In the genomic region with DNA sequence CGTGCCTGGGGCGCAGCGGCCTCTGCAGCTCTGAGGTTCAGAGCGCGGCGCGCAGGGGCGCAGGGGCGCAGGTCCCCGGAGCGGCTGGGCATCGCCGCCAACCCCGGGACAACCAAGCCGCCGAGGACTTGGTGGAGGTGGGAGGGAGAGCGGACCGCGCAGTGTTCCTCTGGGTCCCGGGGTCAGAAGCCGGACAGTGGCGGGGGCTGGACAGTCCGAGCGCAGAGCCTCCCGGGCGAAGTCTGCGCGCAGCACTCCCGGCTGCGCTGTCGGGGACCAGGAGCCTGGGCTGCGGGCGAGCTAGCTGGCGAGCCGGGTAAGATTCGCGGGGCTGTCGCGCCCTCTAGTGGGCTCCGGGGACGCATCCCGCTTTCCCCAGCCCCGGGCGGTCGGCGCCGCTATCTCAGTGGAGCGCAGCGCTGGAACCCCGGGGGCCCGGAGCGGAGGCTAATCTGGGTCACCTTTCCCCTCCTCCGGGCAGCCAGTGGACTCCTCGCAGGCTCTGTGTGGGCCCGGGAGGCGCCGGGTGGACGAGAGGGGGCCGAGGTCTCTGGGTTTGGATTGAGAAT, we compare ENCODE assay signal across 1 cellular context.
TF ChIP-seq lines count a peak whose summit lies in the region.

No MANE protein-coding gene starts in this region.

TF ChIP-seq in HepG2, 621 proteins besides CTCF, POLR2A, EP300 and RAD21 (continued from another document and continues in another):
- TF ChIP-seq FOXJ3 (CRISPR knock-in tag; IDR thresholded peaks at IDR 0.05; ENCODE audit: borderline replicate concordance) = peak; percentile 36; the same call in 1 of the 2 replicates
- TF ChIP-seq SKI (IDR thresholded peaks at IDR 0.05; ENCODE audit: partially characterized antibody) = peak; percentile 49
- peak; percentile 54; the same call in 1 of the 2 replicates for TF ChIP-seq ZFP90 (CRISPR knock-in tag; IDR thresholded peaks at IDR 0.05; ENCODE audit: borderline replicate concordance)
- no peak for TF ChIP-seq SYNCRIP (IDR thresholded peaks at IDR 0.05; ENCODE audit: insufficient read depth, low read depth, low read length)
- TF ChIP-seq EHMT2 (IDR thresholded peaks at IDR 0.05; ENCODE audit: borderline replicate concordance, low read depth, low read length) = no peak
- no peak for TF ChIP-seq ZBTB7A (CRISPR knock-in tag; IDR thresholded peaks at IDR 0.05)
- TF ChIP-seq ZNF230 (CRISPR knock-in tag; IDR thresholded peaks at IDR 0.05) = no peak
- TF ChIP-seq ZC3H13 (CRISPR knock-in tag; IDR thresholded peaks at IDR 0.05) = no peak
- TF ChIP-seq ZEB1 (IDR thresholded peaks at IDR 0.05; ENCODE audit: insufficient replicate concordance, low read depth) = no peak
- no peak for TF ChIP-seq PLRG1 (conservative IDR thresholded peaks at IDR 0.05)
- TF ChIP-seq, protein P1, sequence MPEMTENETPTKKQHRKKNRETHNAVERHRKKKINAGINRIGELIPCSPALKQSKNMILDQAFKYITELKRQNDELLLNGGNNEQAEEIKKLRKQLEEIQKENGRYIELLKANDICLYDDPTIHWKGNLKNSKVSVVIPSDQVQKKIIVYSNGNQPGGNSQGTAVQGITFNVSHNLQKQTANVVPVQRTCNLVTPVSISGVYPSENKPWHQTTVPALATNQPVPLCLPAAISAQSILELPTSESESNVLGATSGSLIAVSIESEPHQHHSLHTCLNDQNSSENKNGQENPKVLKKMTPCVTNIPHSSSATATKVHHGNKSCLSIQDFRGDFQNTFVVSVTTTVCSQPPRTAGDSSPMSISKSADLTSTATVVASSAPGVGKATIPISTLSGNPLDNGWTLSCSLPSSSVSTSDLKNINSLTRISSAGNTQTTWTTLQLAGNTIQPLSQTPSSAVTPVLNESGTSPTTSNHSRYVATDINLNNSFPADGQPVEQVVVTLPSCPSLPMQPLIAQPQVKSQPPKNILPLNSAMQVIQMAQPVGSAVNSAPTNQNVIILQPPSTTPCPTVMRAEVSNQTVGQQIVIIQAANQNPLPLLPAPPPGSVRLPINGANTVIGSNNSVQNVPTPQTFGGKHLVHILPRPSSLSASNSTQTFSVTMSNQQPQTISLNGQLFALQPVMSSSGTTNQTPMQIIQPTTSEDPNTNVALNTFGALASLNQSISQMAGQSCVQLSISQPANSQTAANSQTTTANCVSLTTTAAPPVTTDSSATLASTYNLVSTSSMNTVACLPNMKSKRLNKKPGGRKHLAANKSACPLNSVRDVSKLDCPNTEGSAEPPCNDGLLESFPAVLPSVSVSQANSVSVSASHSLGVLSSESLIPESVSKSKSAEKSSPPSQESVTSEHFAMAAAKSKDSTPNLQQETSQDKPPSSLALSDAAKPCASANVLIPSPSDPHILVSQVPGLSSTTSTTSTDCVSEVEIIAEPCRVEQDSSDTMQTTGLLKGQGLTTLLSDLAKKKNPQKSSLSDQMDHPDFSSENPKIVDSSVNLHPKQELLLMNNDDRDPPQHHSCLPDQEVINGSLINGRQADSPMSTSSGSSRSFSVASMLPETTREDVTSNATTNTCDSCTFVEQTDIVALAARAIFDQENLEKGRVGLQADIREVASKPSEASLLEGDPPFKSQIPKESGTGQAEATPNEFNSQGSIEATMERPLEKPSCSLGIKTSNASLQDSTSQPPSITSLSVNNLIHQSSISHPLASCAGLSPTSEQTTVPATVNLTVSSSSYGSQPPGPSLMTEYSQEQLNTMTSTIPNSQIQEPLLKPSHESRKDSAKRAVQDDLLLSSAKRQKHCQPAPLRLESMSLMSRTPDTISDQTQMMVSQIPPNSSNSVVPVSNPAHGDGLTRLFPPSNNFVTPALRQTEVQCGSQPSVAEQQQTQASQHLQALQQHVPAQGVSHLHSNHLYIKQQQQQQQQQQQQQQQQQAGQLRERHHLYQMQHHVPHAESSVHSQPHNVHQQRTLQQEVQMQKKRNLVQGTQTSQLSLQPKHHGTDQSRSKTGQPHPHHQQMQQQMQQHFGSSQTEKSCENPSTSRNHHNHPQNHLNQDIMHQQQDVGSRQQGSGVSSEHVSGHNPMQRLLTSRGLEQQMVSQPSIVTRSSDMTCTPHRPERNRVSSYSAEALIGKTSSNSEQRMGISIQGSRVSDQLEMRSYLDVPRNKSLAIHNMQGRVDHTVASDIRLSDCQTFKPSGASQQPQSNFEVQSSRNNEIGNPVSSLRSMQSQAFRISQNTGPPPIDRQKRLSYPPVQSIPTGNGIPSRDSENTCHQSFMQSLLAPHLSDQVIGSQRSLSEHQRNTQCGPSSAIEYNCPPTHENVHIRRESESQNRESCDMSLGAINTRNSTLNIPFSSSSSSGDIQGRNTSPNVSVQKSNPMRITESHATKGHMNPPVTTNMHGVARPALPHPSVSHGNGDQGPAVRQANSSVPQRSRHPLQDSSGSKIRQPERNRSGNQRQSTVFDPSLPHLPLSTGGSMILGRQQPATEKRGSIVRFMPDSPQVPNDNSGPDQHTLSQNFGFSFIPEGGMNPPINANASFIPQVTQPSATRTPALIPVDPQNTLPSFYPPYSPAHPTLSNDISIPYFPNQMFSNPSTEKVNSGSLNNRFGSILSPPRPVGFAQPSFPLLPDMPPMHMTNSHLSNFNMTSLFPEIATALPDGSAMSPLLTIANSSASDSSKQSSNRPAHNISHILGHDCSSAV (CRISPR knock-in tag; IDR thresholded peaks at IDR 0.05; ENCODE audit: borderline replicate concordance) = no peak
- no peak for TF ChIP-seq REXO4 (CRISPR knock-in tag; IDR thresholded peaks at IDR 0.05; ENCODE audit: borderline replicate concordance)
- no peak for TF ChIP-seq MAZ (IDR thresholded peaks at IDR 0.05; ENCODE audit: borderline replicate concordance, low read depth, low read length)
- peak; percentile 39; the same call in 1 of the 2 replicates for TF ChIP-seq MAZ (CRISPR knock-in tag; IDR thresholded peaks at IDR 0.05; ENCODE audit: low read depth)
- TF ChIP-seq CHD2 (IDR thresholded peaks at IDR 0.05; ENCODE audit: low read depth, low read length) = no peak
- no peak for TF ChIP-seq ZNF124 (CRISPR knock-in tag; IDR thresholded peaks at IDR 0.05)
- TF ChIP-seq ZNF629 (CRISPR knock-in tag; conservative IDR thresholded peaks at IDR 0.05) = no peak
- TF ChIP-seq, protein P2, sequence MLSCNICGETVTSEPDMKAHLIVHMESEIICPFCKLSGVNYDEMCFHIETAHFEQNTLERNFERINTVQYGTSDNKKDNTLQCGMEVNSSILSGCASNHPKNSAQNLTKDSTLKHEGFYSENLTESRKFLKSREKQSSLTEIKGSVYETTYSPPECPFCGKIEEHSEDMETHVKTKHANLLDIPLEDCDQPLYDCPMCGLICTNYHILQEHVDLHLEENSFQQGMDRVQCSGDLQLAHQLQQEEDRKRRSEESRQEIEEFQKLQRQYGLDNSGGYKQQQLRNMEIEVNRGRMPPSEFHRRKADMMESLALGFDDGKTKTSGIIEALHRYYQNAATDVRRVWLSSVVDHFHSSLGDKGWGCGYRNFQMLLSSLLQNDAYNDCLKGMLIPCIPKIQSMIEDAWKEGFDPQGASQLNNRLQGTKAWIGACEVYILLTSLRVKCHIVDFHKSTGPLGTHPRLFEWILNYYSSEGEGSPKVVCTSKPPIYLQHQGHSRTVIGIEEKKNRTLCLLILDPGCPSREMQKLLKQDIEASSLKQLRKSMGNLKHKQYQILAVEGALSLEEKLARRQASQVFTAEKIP (CRISPR knock-in tag; IDR thresholded peaks at IDR 0.05; ENCODE audit: borderline replicate concordance) = no peak
- TF ChIP-seq, protein P3, sequence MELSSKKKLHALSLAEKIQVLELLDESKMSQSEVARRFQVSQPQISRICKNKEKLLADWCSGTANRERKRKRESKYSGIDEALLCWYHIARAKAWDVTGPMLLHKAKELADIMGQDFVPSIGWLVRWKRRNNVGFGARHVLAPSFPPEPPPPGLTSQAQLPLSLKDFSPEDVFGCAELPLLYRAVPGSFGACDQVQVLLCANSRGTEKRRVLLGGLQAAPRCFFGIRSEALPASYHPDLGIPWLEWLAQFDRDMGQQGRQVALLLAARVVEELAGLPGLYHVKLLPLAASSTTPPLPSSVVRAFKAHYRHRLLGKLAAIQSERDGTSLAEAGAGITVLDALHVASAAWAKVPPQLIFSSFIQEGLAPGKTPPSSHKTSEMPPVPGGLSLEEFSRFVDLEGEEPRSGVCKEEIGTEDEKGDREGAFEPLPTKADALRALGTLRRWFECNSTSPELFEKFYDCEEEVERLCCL (CRISPR knock-in tag; IDR thresholded peaks at IDR 0.05; ENCODE audit: borderline replicate concordance) = no peak
- no peak for TF ChIP-seq ZFP41 (CRISPR knock-in tag; IDR thresholded peaks at IDR 0.05; ENCODE audit: borderline replicate concordance)
- TF ChIP-seq, protein P4, sequence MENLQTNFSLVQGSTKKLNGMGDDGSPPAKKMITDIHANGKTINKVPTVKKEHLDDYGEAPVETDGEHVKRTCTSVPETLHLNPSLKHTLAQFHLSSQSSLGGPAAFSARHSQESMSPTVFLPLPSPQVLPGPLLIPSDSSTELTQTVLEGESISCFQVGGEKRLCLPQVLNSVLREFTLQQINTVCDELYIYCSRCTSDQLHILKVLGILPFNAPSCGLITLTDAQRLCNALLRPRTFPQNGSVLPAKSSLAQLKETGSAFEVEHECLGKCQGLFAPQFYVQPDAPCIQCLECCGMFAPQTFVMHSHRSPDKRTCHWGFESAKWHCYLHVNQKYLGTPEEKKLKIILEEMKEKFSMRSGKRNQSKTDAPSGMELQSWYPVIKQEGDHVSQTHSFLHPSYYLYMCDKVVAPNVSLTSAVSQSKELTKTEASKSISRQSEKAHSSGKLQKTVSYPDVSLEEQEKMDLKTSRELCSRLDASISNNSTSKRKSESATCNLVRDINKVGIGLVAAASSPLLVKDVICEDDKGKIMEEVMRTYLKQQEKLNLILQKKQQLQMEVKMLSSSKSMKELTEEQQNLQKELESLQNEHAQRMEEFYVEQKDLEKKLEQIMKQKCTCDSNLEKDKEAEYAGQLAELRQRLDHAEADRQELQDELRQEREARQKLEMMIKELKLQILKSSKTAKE (CRISPR knock-in tag; IDR thresholded peaks at IDR 0.05; ENCODE audit: borderline replicate concordance) = no peak
- TF ChIP-seq, protein P5, sequence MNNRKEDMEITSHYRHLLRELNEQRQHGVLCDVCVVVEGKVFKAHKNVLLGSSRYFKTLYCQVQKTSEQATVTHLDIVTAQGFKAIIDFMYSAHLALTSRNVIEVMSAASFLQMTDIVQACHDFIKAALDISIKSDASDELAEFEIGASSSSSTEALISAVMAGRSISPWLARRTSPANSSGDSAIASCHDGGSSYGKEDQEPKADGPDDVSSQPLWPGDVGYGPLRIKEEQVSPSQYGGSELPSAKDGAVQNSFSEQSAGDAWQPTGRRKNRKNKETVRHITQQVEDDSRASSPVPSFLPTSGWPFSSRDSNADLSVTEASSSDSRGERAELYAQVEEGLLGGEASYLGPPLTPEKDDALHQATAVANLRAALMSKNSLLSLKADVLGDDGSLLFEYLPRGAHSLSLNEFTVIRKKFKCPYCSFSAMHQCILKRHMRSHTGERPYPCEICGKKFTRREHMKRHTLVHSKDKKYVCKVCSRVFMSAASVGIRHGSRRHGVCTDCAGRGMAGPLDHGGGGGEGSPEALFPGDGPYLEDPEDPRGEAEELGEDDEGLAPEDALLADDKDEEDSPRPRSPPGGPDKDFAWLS (CRISPR knock-in tag; IDR thresholded peaks at IDR 0.05; ENCODE audit: borderline replicate concordance) = no peak
- TF ChIP-seq SMAD3 (CRISPR knock-in tag; IDR thresholded peaks at IDR 0.05) = 0 out of 2 replicates have a peak, but pooled peaks have one; percentile 58
- TF ChIP-seq ZNF780A (CRISPR knock-in tag; IDR thresholded peaks at IDR 0.05) = no peak
- TF ChIP-seq, protein P6, sequence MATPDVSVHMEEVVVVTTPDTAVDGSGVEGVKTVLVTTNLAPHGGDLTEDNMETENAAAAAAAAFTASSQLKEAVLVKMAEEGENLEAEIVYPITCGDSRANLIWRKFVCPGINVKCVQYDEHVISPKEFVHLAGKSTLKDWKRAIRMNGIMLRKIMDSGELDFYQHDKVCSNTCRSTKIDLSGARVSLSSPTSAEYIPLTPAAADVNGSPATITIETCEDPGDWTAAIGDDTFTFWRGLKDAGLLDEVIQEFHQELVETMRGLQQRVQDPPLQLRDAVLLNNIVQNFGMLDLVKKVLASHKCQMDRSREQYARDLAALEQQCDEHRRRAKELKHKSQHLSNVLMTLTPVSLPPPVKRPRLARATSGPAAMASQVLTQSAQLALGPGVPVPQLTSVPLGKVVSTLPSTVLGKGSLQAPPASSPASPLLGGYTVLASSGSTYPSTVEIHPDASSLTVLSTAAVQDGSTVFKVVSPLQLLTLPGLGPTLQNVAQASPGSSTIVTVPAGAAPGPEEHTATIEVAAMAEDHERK (CRISPR knock-in tag; IDR thresholded peaks at IDR 0.05; ENCODE audit: low read depth) = no peak
- TF ChIP-seq, protein P7, sequence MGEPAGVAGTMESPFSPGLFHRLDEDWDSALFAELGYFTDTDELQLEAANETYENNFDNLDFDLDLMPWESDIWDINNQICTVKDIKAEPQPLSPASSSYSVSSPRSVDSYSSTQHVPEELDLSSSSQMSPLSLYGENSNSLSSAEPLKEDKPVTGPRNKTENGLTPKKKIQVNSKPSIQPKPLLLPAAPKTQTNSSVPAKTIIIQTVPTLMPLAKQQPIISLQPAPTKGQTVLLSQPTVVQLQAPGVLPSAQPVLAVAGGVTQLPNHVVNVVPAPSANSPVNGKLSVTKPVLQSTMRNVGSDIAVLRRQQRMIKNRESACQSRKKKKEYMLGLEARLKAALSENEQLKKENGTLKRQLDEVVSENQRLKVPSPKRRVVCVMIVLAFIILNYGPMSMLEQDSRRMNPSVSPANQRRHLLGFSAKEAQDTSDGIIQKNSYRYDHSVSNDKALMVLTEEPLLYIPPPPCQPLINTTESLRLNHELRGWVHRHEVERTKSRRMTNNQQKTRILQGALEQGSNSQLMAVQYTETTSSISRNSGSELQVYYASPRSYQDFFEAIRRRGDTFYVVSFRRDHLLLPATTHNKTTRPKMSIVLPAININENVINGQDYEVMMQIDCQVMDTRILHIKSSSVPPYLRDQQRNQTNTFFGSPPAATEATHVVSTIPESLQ (CRISPR knock-in tag; conservative IDR thresholded peaks at IDR 0.05) = no peak
- TF ChIP-seq PAX8 (CRISPR knock-in tag; IDR thresholded peaks at IDR 0.05; ENCODE audit: borderline replicate concordance) = no peak
- no peak for TF ChIP-seq NFRKB (IDR thresholded peaks at IDR 0.05)
- no peak for TF ChIP-seq ZNF33A (CRISPR knock-in tag; IDR thresholded peaks at IDR 0.05; ENCODE audit: borderline replicate concordance)
- TF ChIP-seq SMARCE1 (IDR thresholded peaks at IDR 0.05; ENCODE audit: borderline replicate concordance) = no peak
- TF ChIP-seq MYC (CRISPR knock-in tag; IDR thresholded peaks at IDR 0.05; ENCODE audit: borderline replicate concordance) = no peak; the same call in 1 of the 2 replicates
- TF ChIP-seq SNRNP70 (IDR thresholded peaks at IDR 0.05; ENCODE audit: low read depth, low read length) = no peak
- TF ChIP-seq, protein P8, sequence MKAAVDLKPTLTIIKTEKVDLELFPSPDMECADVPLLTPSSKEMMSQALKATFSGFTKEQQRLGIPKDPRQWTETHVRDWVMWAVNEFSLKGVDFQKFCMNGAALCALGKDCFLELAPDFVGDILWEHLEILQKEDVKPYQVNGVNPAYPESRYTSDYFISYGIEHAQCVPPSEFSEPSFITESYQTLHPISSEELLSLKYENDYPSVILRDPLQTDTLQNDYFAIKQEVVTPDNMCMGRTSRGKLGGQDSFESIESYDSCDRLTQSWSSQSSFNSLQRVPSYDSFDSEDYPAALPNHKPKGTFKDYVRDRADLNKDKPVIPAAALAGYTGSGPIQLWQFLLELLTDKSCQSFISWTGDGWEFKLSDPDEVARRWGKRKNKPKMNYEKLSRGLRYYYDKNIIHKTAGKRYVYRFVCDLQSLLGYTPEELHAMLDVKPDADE (CRISPR knock-in tag; IDR thresholded peaks at IDR 0.05) = no peak
- TF ChIP-seq, protein P9, sequence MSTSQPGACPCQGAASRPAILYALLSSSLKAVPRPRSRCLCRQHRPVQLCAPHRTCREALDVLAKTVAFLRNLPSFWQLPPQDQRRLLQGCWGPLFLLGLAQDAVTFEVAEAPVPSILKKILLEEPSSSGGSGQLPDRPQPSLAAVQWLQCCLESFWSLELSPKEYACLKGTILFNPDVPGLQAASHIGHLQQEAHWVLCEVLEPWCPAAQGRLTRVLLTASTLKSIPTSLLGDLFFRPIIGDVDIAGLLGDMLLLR (CRISPR knock-in tag; IDR thresholded peaks at IDR 0.05) = 0 out of 2 replicates have a peak, but pooled peaks have one; percentile 22
- TF ChIP-seq ZNF235 (CRISPR knock-in tag; IDR thresholded peaks at IDR 0.05; ENCODE audit: borderline replicate concordance) = 0 out of 2 replicates have a peak, but pooled peaks have one; percentile 59
- TF ChIP-seq ARNT2 (CRISPR knock-in tag; IDR thresholded peaks at IDR 0.05; ENCODE audit: low read depth) = peak; percentile 54; the same call in 1 of the 2 replicates
